8 cellular contexts compared by ENCODE assay signal in genomic region chr7:40133561-40134427, GRCh38. TPM values are rescaled to one million over a fixed set of nuclear protein-coding genes. Genes with fewer than 3 reads are reported as not detected.
DNase-seq lines count a peak whose midpoint lies in the region; ATAC-seq and TF ChIP-seq lines count a peak whose summit lies in the region.

No MANE protein-coding gene starts in this region.

- peaks cover 16% of the 10 kb centered on the region for H4K20me1 ChIP-seq in SU-DHL-6 (ENCODE audit: low read depth, low read length)

- peaks cover 19% of the 10 kb centered on the region for H3K36me3 ChIP-seq in SU-DHL-6 (ENCODE audit: low read length)
- no peaks in the 10 kb centered on the region for H3K36me3 ChIP-seq in esophagus (ENCODE audit: control insufficient read depth in 2 of 2, insufficient read depth in 2 of 2, low read length in 1 of 2)

- no peak for TF ChIP-seq CTCF in AG10803 (conservative IDR thresholded peaks at IDR 0.05; ENCODE audit: low read length)
- TF ChIP-seq CTCF in SU-DHL-6 (IDR thresholded peaks at IDR 0.05; ENCODE audit: insufficient read depth, low read length, poor library complexity, severe bottlenecking), result no peak
- no peak for TF ChIP-seq CTCF in natural killer cell (IDR thresholded peaks at IDR 0.05)

- H3K27me3 Mint-ChIP-seq in natural killer cell (ENCODE audit: low read depth in 2 of 2), result peaks cover 13 to 15% of the 10 kb centered on the region in 2 donors

- H2AFZ ChIP-seq in SU-DHL-6 (ENCODE audit: low read depth, low read length, severe bottlenecking), result peak overlapping the region; percentile 85

- no peaks in the 10 kb centered on the region for H3K9me2 ChIP-seq in SU-DHL-6 (replicated peaks; ENCODE audit: insufficient read depth, low read length)

- no peaks in the 10 kb centered on the region; the same call in 1 of the 2 replicates for H3K9me3 ChIP-seq in SU-DHL-6 (ENCODE audit: insufficient read depth, low read length)
- H3K9me3 ChIP-seq in esophagus (ENCODE audit: control insufficient read depth in 2 of 2, insufficient read depth in 1 of 2, low read depth in 1 of 2, low read length in 1 of 2), result no peaks in the 10 kb centered on the region

- H3K27ac ChIP-seq in SU-DHL-6 (ENCODE audit: low read depth, low read length) (peak overlapping the region; percentile 79), esophagus (ENCODE audit: low read depth in 2 of 2, low read length in 1 of 2) (peak overlapping the region; percentile 90 to 95)

- H3K4me1 Mint-ChIP-seq in natural killer cell, result peaks cover 26 to 33% of the 10 kb centered on the region in 2 donors

- H3K4me3 ChIP-seq in AG10803 (ENCODE audit: low read length), result peak overlapping the region; percentile 75
- H3K4me3 ChIP-seq in SU-DHL-6 (ENCODE audit: insufficient read depth, low read length, poor library complexity, severe bottlenecking), result peak overlapping the region; percentile 98
- H3K4me3 ChIP-seq in esophagus (ENCODE audit: low read depth in 1 of 2, low read length in 2 of 2), result peak overlapping the region; percentile 92 to 99

- H3F3A ChIP-seq in SU-DHL-6 (ENCODE audit: insufficient read depth), result no peaks in the 10 kb centered on the region

- peak; percentile 48 for DNase-seq in AG10803 (ENCODE audit: low read depth)
- no peak for DNase-seq in natural killer cell
- no peak for DNase-seq in H4 (ENCODE audit: low spot score)

- H3K27ac Mint-ChIP-seq in natural killer cell, result peak overlapping the region; percentile 90

- intact Hi-C loops in natural killer cell (cut with micrococcal nuclease), result loop anchor here (1.0 kb wide), 3 partner anchors 184 to 400 kb away; no protein-coding TSS in a partner anchor

- H3K36me3 Mint-ChIP-seq in natural killer cell, result no peaks in the 10 kb centered on the region

- H3K9me3 Mint-ChIP-seq in natural killer cell, result no peaks in the 10 kb centered on the region

- peak overlapping the region; percentile 98 for H3K9ac ChIP-seq in SU-DHL-6 (ENCODE audit: low read length)

- H3K4me1 ChIP-seq in esophagus (ENCODE audit: control insufficient read depth in 2 of 2, insufficient read depth in 2 of 2, low read length in 1 of 2), result no peaks in the 10 kb centered on the region

- ATAC-seq in GM18517 (IDR thresholded peaks at IDR 0.05; ENCODE audit: unreplicated experiment) (peak; percentile 4), HG03159 (IDR thresholded peaks at IDR 0.05; ENCODE audit: unreplicated experiment) (peak; percentile 53), natural killer cell (peak; percentile 57 to 67 (median 62)), HG02840 (IDR thresholded peaks at IDR 0.05; ENCODE audit: low FRiP score, unreplicated experiment) (no peak)

- H3K4me2 ChIP-seq in SU-DHL-6 (ENCODE audit: low read depth, low read length, poor library complexity, severe bottlenecking), result peak overlapping the region; percentile 94

- WGBS in esophagus, 2 donors, result 1% methylated on average over 34 to 36 of the region's 36 CpGs

- H3K4me3 Mint-ChIP-seq in natural killer cell, result peak overlapping the region; percentile 93

- H3K27me3 ChIP-seq in SU-DHL-6 (ENCODE audit: low read length) (no peaks in the 10 kb centered on the region), esophagus (ENCODE audit: control insufficient read depth in 1 of 2, insufficient read depth in 2 of 2, low read length in 2 of 2) (no peaks in the 10 kb centered on the region)

- H3K79me2 ChIP-seq in SU-DHL-6 (ENCODE audit: insufficient read depth, low read length), result peaks cover 55% of the 10 kb centered on the region

RNA-seq across cellular contexts. Expression of gene MPLKIP, which starts 0.6 kb away (rescaled TPM):
- 10 to 100 TPM; 30.5 to 33.4 TPM for polyA plus RNA-seq in esophagus
- total RNA-seq in natural killer cell, result 10 to 100 TPM; 16.0 to 26.9 (median 17.1) TPM
- 45.0 and 90.1 TPM in 2 replicates for total RNA-seq in H4 (2014; rRNA removed; shearing (Covaris generic))

RNA-seq across cellular contexts. Expression of gene SUGCT, which starts 1.0 kb away (rescaled TPM):
- 1 to 10 TPM; 1.7 to 2.3 TPM for polyA plus RNA-seq in esophagus
- under 1 TPM in 2 of 3 donors, not detected in 1; 0.40 to 0.59 TPM for total RNA-seq in natural killer cell
- total RNA-seq in H4 (2014; rRNA removed; shearing (Covaris generic)), result 2.1 and 5.0 TPM in 2 replicates
